8 cellular contexts compared by ENCODE assay signal in genomic region chr6:169751242-169752073, GRCh38.
DNase-seq lines count a peak whose midpoint lies in the region; ATAC-seq and TF ChIP-seq lines count a peak whose summit lies in the region.

Gene DYNLT2 (minus strand): TSS chr6:169751572. CDS start chr6:169751458, 114 bp downstream.
Gene ERMARD (plus strand): TSS chr6:169751622. CDS start chr6:169751658, 36 bp downstream.

- H3K27ac ChIP-seq in BLaER1 treated with 17β-estradiol and CSF1 and Interleukin-3, amounts not matched to agents 10 nM and 100 nM, result peak within 1 kb of the TSS; percentile 93 to 98 (median 96)
- peak within 1 kb of the TSS; percentile 89 to 95 for H3K27ac ChIP-seq in coronary artery

- H3K27me3 ChIP-seq in BLaER1 treated with 17β-estradiol and CSF1 and Interleukin-3, amounts not matched to agents 10 nM and 100 nM, result no peaks in the 10 kb centered on the region

- H3K4me3 ChIP-seq in BLaER1 treated with 17β-estradiol and CSF1 and Interleukin-3, amounts not matched to agents 10 nM and 100 nM, result peak within 1 kb of the TSS; percentile 69 to 86 (median 79)
- peak within 1 kb of the TSS; percentile 82 for H3K4me3 ChIP-seq in coronary artery

- peaks cover 0 to 24% (median 7%) of the 10 kb centered on the region in 11 experiments; a peak in 11 of 22 replicates for H3K36me3 ChIP-seq in BLaER1 treated with 17β-estradiol and CSF1 and Interleukin-3, amounts not matched to agents 10 nM and 100 nM

- no peaks in the 10 kb centered on the region for H4K20me1 ChIP-seq in BLaER1 treated with 17β-estradiol and CSF1 and Interleukin-3, amounts not matched to agents 10 nM and 100 nM

- H3K4me2 ChIP-seq in BLaER1 treated with 17β-estradiol and CSF1 and Interleukin-3, amounts not matched to agents 10 nM and 100 nM, result peak within 1 kb of the TSS; percentile 85 to 97 (median 88)

- H3K9me3 ChIP-seq in BLaER1 treated with 17β-estradiol and CSF1 and Interleukin-3, amounts not matched to agents 10 nM and 100 nM (replicated peaks in 1 of 11), result 0 out of 22 replicates have a peak, but pooled peaks cover 0 to 4% (median 0%) of the 10 kb centered on the region in 11 experiments

- DNase-seq in NCI-H524 (lab: John Stamatoyannopoulos, UW), result peak; percentile 94 to 96
- DNase-seq in activated CD4-positive, alpha-beta T cell treated with anti-CD3 and anti-CD28 coated beads for 48 hours, result peak; percentile 96
- peak; percentile 95 for DNase-seq in coronary artery (ENCODE audit: low spot score)
- DNase-seq in left kidney (ENCODE audit: low read depth, low spot score), result peak; percentile 98
- DNase-seq in stimulated activated CD4-positive, alpha-beta T cell treated with anti-CD3 and anti-CD28 coated beads, Interleukin-1b, Interleukin-23, amount 100 ng/mL, for 48 hours, result peak; percentile 95

- peaks cover 17 to 25% (median 22%) of the 10 kb centered on the region in 10 experiments for H3K4me1 ChIP-seq in BLaER1 treated with 17β-estradiol and CSF1 and Interleukin-3, amounts not matched to agents 10 nM and 100 nM

- TF ChIP-seq CTCF in coronary artery (IDR thresholded peaks at IDR 0.05), result no peak

- peak; percentile 98 for ATAC-seq in GM19324 (IDR thresholded peaks at IDR 0.05; ENCODE audit: low FRiP score, unreplicated experiment)
- peak; percentile 94 for ATAC-seq in HG03460 (IDR thresholded peaks at IDR 0.05; ENCODE audit: unreplicated experiment)

- H3K9ac ChIP-seq in BLaER1 treated with 17β-estradiol and CSF1 and Interleukin-3, amounts not matched to agents 10 nM and 100 nM, result peak within 1 kb of the TSS; percentile 92 to 99 (median 96)

Comparison
In these comparisons a context has a peak if more than half of its experiments do, and no peak if none do; other contexts are left out.
1. Peak in every context shown above with its lines: DNase-seq, ATAC-seq, H3K4me3 ChIP-seq and H3K27ac ChIP-seq.